In genomic region chr5:139747583-139748504, GRCh38 we compare ENCODE assay signal across 8 cellular contexts. TPM values are rescaled to one million over a fixed set of nuclear protein-coding genes. Genes with fewer than 3 reads are reported as not detected.
A peak's percentile ranks its signal among the peaks of the same experiment; 100 is the strongest.
DNase-seq lines count a peak whose midpoint lies in the region; ATAC-seq, FAIRE-seq and TF ChIP-seq lines count a peak whose summit lies in the region.

No MANE protein-coding gene starts in this region.

- peaks cover 29% of the 10 kb centered on the region for H3K27me3 ChIP-seq in mononuclear cell (ENCODE audit: insufficient read depth, low read length)

- no peak for TF ChIP-seq POLR2A in H54 (IDR thresholded peaks at IDR 0.05; ENCODE audit: low read depth, low read length)

- DNase-seq in NCI-H1417 (lab: John Stamatoyannopoulos, UW) (peak in 2 of 3 experiments; percentile 41 to 69), NCI-H1417 treated with DMSO at 0.1 percent for 48 hours (lab: John Stamatoyannopoulos, UW) (no peak), H54 (ENCODE audit: insufficient read length, low spot score) (no peak)
- peak; percentile 47 to 49 for DNase-seq in activated CD4-positive, alpha-beta T cell treated with anti-CD3 and anti-CD28 coated beads, Interleukin-2, amount 50 U/mL, for 4 hours
- peak; percentile 23 for DNase-seq in effector CD4-positive, alpha-beta T cell

- H3K9me3 ChIP-seq in mononuclear cell (ENCODE audit: low read depth, low read length) = no peaks in the 10 kb centered on the region

- peaks cover 31% of the 10 kb centered on the region for H3K4me1 ChIP-seq in mononuclear cell (ENCODE audit: insufficient read depth, low read length)

- no peaks in the 10 kb centered on the region for H3K9me3 Mint-ChIP-seq in stimulated activated memory B cell treated with anti-CD40 and anti-IgM and Interleukin-4, amounts not matched to agents 10 μg/mL and 1 μg/mL and 100 μg/mL, for 72 hours

- FAIRE-seq in H54 (lab: Jason Lieb, UNC) = no peak

- peak overlapping the region; percentile 23 for H3K4me3 ChIP-seq in mononuclear cell (ENCODE audit: low read length)

- H3K4me3 Mint-ChIP-seq in stimulated activated memory B cell treated with anti-CD40 and anti-IgM and Interleukin-4, amounts not matched to agents 10 μg/mL and 1 μg/mL and 100 μg/mL, for 72 hours = peak overlapping the region; percentile 77

- peaks cover 68% of the 10 kb centered on the region for H3K4me1 Mint-ChIP-seq in stimulated activated memory B cell treated with anti-CD40 and anti-IgM and Interleukin-4, amounts not matched to agents 10 μg/mL and 1 μg/mL and 100 μg/mL, for 72 hours

- H3K27me3 Mint-ChIP-seq in stimulated activated memory B cell treated with anti-CD40 and anti-IgM and Interleukin-4, amounts not matched to agents 10 μg/mL and 1 μg/mL and 100 μg/mL, for 72 hours = no peaks in the 10 kb centered on the region

- ATAC-seq in HG03571 (IDR thresholded peaks at IDR 0.05; ENCODE audit: unreplicated experiment) = peak; percentile 18
- ATAC-seq in stimulated activated memory B cell treated with anti-CD40 and anti-IgM and Interleukin-4, amounts not matched to agents 10 μg/mL and 1 μg/mL and 100 μg/mL, for 72 hours = peak; percentile 32

- H3K27ac Mint-ChIP-seq in stimulated activated memory B cell treated with anti-CD40 and anti-IgM and Interleukin-4, amounts not matched to agents 10 μg/mL and 1 μg/mL and 100 μg/mL, for 72 hours = peak overlapping the region; percentile 89

- H3K36me3 Mint-ChIP-seq in stimulated activated memory B cell treated with anti-CD40 and anti-IgM and Interleukin-4, amounts not matched to agents 10 μg/mL and 1 μg/mL and 100 μg/mL, for 72 hours = no peaks in the 10 kb centered on the region

RNA-seq across cellular contexts. Expression of gene PSD2, which starts 47.8 kb away (rescaled TPM):
- total RNA-seq in mononuclear cell = 0.10 TPM

Comparison
In these comparisons a context has a peak if more than half of its experiments do, and no peak if none do; other contexts are left out.
1. DNase-seq: peak in NCI-H1417 (2 of 3), activated CD4-positive, alpha-beta T cell treated with anti-CD3 and anti-CD28 coated beads, Interleukin-2, amount 50 U/mL, for 4 hours (2 of 2) and effector CD4-positive, alpha-beta T cell (single experiment); none in NCI-H1417 treated with DMSO at 0.1 percent for 48 hours (single experiment) and H54 (single experiment).